In genomic region chr2:67857836-67858235, GRCh38 we compare ENCODE assay signal across 1 cellular context.
TF ChIP-seq lines count a peak whose summit lies in the region.

No MANE protein-coding gene starts in this region.

TF ChIP-seq in IMR-90, 13 proteins besides CTCF, POLR2A, EP300 and RAD21 (continued from another document):
- no peak for TF ChIP-seq RFX5 (IDR thresholded peaks at IDR 0.05; ENCODE audit: low read depth, low read length)
- TF ChIP-seq CHD1 (IDR thresholded peaks at IDR 0.05; ENCODE audit: low read depth, low read length): no peak
- no peak for TF ChIP-seq FOS (IDR thresholded peaks at IDR 0.05; ENCODE audit: low read depth, low read length)
- no peak for TF ChIP-seq USF2 (IDR thresholded peaks at IDR 0.05; ENCODE audit: low read depth, low read length)
- no peak for TF ChIP-seq MAFK (IDR thresholded peaks at IDR 0.05; ENCODE audit: low read depth, low read length)
- no peak for TF ChIP-seq NFE2L2 (IDR thresholded peaks at IDR 0.05; ENCODE audit: low read depth, low read length)
- TF ChIP-seq, protein P1, sequence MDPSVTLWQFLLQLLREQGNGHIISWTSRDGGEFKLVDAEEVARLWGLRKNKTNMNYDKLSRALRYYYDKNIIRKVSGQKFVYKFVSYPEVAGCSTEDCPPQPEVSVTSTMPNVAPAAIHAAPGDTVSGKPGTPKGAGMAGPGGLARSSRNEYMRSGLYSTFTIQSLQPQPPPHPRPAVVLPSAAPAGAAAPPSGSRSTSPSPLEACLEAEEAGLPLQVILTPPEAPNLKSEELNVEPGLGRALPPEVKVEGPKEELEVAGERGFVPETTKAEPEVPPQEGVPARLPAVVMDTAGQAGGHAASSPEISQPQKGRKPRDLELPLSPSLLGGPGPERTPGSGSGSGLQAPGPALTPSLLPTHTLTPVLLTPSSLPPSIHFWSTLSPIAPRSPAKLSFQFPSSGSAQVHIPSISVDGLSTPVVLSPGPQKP (IDR thresholded peaks at IDR 0.05; ENCODE audit: borderline replicate concordance, low read depth, low read length): no peak
- no peak for TF ChIP-seq RCOR1 (IDR thresholded peaks at IDR 0.05; ENCODE audit: insufficient replicate concordance, low read length)
- no peak for TF ChIP-seq BHLHE40 (IDR thresholded peaks at IDR 0.05; ENCODE audit: low read depth, low read length)
- no peak for TF ChIP-seq SMC3 (IDR thresholded peaks at IDR 0.05; ENCODE audit: low read depth, low read length)
